3 cellular contexts compared by ENCODE assay signal in genomic region chr4:84179413-84179812, GRCh38.
A peak's percentile ranks its signal among the peaks of the same experiment; 100 is the strongest.
TF ChIP-seq lines count a peak whose summit lies in the region.

No MANE protein-coding gene starts in this region.

TF ChIP-seq in A549, 52 proteins besides CTCF, POLR2A, EP300 and RAD21:
- no peak for TF ChIP-seq HES2 (IDR thresholded peaks at IDR 0.05)
- peak; percentile 91 for TF ChIP-seq MAFK (IDR thresholded peaks at IDR 0.05; ENCODE audit: partially characterized antibody)

TF ChIP-seq in IMR-90, 13 proteins besides CTCF, POLR2A, EP300 and RAD21:
- TF ChIP-seq MAZ (IDR thresholded peaks at IDR 0.05; ENCODE audit: borderline replicate concordance, low read depth, low read length) (no peak), MAFK (IDR thresholded peaks at IDR 0.05; ENCODE audit: low read depth, low read length) (peak; percentile 96)

TF ChIP-seq in H1, 55 proteins besides CTCF, POLR2A, EP300 and RAD21:
- TF ChIP-seq KDM5A (IDR thresholded peaks at IDR 0.05; ENCODE audit: low read length) (no peak), MAFK (IDR thresholded peaks at IDR 0.05; ENCODE audit: low read depth, low read length) (peak; percentile 84), BACH1 (IDR thresholded peaks at IDR 0.05; ENCODE audit: low read length) (no peak)
